In genomic region chr6:29631209-29631810, GRCh38 we compare ENCODE assay signal across 1 cellular context.
TF ChIP-seq lines count a peak whose summit lies in the region.

No MANE protein-coding gene starts in this region.

TF ChIP-seq in K562, 482 proteins besides CTCF, POLR2A, EP300 and RAD21 (continued from another document):
- TF ChIP-seq ZNF639 (CRISPR knock-in tag; conservative IDR thresholded peaks at IDR 0.05 in 1 of 2, IDR thresholded peaks at IDR 0.05 in 1 of 2) (no peak), ZNF445 (CRISPR knock-in tag; IDR thresholded peaks at IDR 0.05; ENCODE audit: low read depth) (no peak)
